In the genomic region with DNA sequence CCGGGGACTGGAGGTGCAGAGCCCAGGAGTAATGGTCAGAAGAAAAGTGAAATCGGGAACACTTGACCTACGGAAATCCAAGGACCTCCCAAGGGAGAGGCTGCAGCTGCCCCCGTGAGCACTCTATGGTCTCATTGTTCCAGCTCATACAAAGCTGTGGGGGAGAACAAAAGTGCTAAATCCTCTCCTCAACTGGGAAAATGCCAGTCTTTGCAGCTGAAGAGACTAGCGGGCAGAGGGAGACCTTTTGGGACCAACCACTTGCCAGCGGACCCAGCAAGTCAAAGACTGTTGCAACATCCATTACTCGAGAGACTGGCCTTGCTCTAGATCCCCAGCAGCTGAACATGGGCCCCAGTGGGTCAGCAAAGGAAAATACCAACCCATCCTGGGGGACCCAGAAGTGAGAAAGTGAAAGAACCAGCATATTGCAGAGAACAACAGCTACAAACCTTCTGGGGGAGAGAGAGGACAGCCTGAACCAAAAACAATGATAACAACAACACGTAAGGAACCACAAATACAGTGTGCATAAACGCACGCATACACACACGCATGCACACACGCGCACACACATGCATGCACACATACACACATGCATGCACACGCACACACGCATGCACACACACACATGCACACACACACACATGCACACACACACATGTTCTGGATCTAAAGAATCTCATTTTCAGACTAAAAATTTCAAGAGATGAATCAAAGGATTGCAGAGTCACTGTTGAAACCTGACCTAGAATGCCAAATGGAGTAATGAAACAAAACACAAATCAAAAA, we compare ENCODE assay signal across 29 cellular contexts. TPM values are rescaled to one million over a fixed set of nuclear protein-coding genes. Genes with fewer than 3 reads are reported as not detected.
A peak's percentile ranks its signal among the peaks of the same experiment; 100 is the strongest.
DNase-seq lines count a peak whose midpoint lies in the region; ATAC-seq, FAIRE-seq and TF ChIP-seq lines count a peak whose summit lies in the region.
"Had no signal": no experiment of that assay in that cellular context is flagged by ENCODE, and none has a peak within 500 bp of the region (broad histone marks: within the 10 kb centered on the region; RNA-seq: fewer than 3 reads in every experiment).

No MANE protein-coding gene starts in this region.

- H4K8ac ChIP-seq in H1 (ENCODE audit: extremely low read depth, insufficient read depth, low read length) (no peak overlapping the region; the same call in 1 of the 2 replicates), neuronal stem cell (ENCODE audit: low read depth, low read length) (no peak overlapping the region)

- H4K20me1 ChIP-seq in HepG2 (ENCODE audit: insufficient read depth, low read length) (no peaks in the 10 kb centered on the region), H1 (replicated peaks in 1 of 2; ENCODE audit: control insufficient read depth in 1 of 2, insufficient read depth in 2 of 2, low read length in 2 of 2) (no peaks in the 10 kb centered on the region)

- H3K27ac ChIP-seq in HepG2 (ENCODE audit: extremely low read length, insufficient read depth, low read length) (no peak overlapping the region), right lobe of liver (no peak overlapping the region), H1 (ENCODE audit: low read depth, low read length) (no peak overlapping the region), neuronal stem cell (replicated peaks; ENCODE audit: low read length) (peak overlapping the region; percentile 18), upper lobe of right lung (no peak overlapping the region)
- H3K27ac ChIP-seq: hepatocyte, psoas muscle, suprapubic skin had no signal

- H3K18ac ChIP-seq in H1 (ENCODE audit: extremely low read depth, low read length), result no peak overlapping the region
- H3K18ac ChIP-seq in neuronal stem cell (ENCODE audit: low read length), result peak overlapping the region; percentile 11

- H3K4ac ChIP-seq in H1 (replicated peaks; ENCODE audit: insufficient read length, low read depth, low read length) (peak overlapping the region; percentile 20), neuronal stem cell (ENCODE audit: low read length) (no peak overlapping the region)

- in situ Hi-C loops in HepG2 (cut with HindIII; ENCODE audit: extremely low pct_ligation_motif_present, low pct_unique_long_range_greater_than_20kb), result no loop called here

- TF ChIP-seq RAD21 in HepG2 (CRISPR knock-in tag; IDR thresholded peaks at IDR 0.05) (no peak), H1 (IDR thresholded peaks at IDR 0.05 in 1 of 2, conservative IDR thresholded peaks at IDR 0.05 in 1 of 2; ENCODE audit: low read depth in 2 of 2, low read length in 2 of 2) (no peak)

- intact Hi-C loops in HepG2 (cut with micrococcal nuclease; ENCODE audit: unreplicated experiment), result no loop called here
- intact Hi-C loops in right lobe of liver (cut with DNase I), result no loop called here
- intact Hi-C loops in upper lobe of right lung (cut with DNase I), result no loop called here

- CTCF ChIA-PET in HepG2 (lab: Yijun Ruan, JAX; ENCODE audit: low intra/inter-chr PET ratio, low total read pairs) (no interaction called here), H1 (lab: Charles Lee; ENCODE audit: partially characterized antibody) (interaction anchor here (1.5 to 2.3 kb wide), 2 partner anchors 9 kb away, joined by 3 to 6 read pairs; no protein-coding TSS in a partner anchor)

- TF ChIP-seq CTCF in HepG2 (CRISPR knock-in tag; IDR thresholded peaks at IDR 0.05) (no peak), right lobe of liver (IDR thresholded peaks at IDR 0.05) (no peak), H1 (IDR thresholded peaks at IDR 0.05; ENCODE audit: control extremely low read depth in 1 of 3, insufficient read depth in 1 of 3, low read depth in 1 of 3, low read length in 3 of 3) (no peak), upper lobe of right lung (IDR thresholded peaks at IDR 0.05) (no peak), BE2C (IDR thresholded peaks at IDR 0.05; ENCODE audit: low read depth, low read length) (no peak), D721Med (IDR thresholded peaks at IDR 0.05; ENCODE audit: insufficient read depth, missing control alignments) (no peak)

- H3K36me3 ChIP-seq in HepG2 (replicated peaks in 1 of 2; ENCODE audit: control insufficient read depth in 1 of 2, insufficient read depth in 2 of 2, low read length in 2 of 2), result no peaks in the 10 kb centered on the region
- H3K36me3 ChIP-seq in right lobe of liver, result no peaks in the 10 kb centered on the region
- H3K36me3 ChIP-seq in H1 (ENCODE audit: control insufficient read depth in 2 of 4, insufficient read depth in 4 of 4, low read length in 3 of 4), result no peaks in the 10 kb centered on the region
- H3K36me3 ChIP-seq in neuronal stem cell (replicated peaks in 1 of 2; ENCODE audit: control insufficient read depth in 2 of 2, insufficient read depth in 2 of 2, low read length in 2 of 2), result no peaks in the 10 kb centered on the region
- H3K36me3 ChIP-seq in upper lobe of right lung, result no peaks in the 10 kb centered on the region
- no peaks in the 10 kb centered on the region for H3K36me3 ChIP-seq in BE2C
- H3K36me3 ChIP-seq: suprapubic skin had no signal

- H2BK5ac ChIP-seq in H1 (ENCODE audit: low read depth, low read length) (no peak overlapping the region), neuronal stem cell (ENCODE audit: low read length) (no peak overlapping the region)

- H3K9ac ChIP-seq in HepG2 (ENCODE audit: insufficient read depth, low read depth, low read length), result no peak overlapping the region
- no peak overlapping the region for H3K9ac ChIP-seq in H1 (replicated peaks in 1 of 4; ENCODE audit: extremely low read depth in 1 of 4, low read depth in 3 of 4, low read length in 3 of 4)
- H3K9ac ChIP-seq in neuronal stem cell (ENCODE audit: low read depth, low read length, poor library complexity), result peak overlapping the region; percentile 71

- H2AFZ ChIP-seq in HepG2 (ENCODE audit: low read length) (no peak overlapping the region), H1 (ENCODE audit: low read length) (no peak overlapping the region), neuronal stem cell (ENCODE audit: low read length) (no peak overlapping the region)
- H2AFZ ChIP-seq: hepatocyte had no signal

- H2BK120ac ChIP-seq in H1 (replicated peaks; ENCODE audit: low read depth, low read length), result no peak overlapping the region
- H2BK120ac ChIP-seq in neuronal stem cell (ENCODE audit: low read depth, low read length), result no peak overlapping the region

- H2AK5ac ChIP-seq in H1 (ENCODE audit: low read depth, low read length) (no peak overlapping the region), neuronal stem cell (ENCODE audit: low read depth, low read length) (no peak overlapping the region)

- peaks cover 6 to 29% of the 10 kb centered on the region in 2 experiments; a peak in 4 of 5 replicates for H3K27me3 ChIP-seq in HepG2 (ENCODE audit: control insufficient read depth in 1 of 2, insufficient read depth in 2 of 2, low read length in 2 of 2)
- H3K27me3 ChIP-seq in right lobe of liver, result no peaks in the 10 kb centered on the region
- H3K27me3 ChIP-seq in H1 (replicated peaks in 1 of 4; ENCODE audit: control insufficient read depth in 3 of 4, extremely low read depth in 1 of 4, insufficient read depth in 3 of 4, low read length in 3 of 4), result no peaks in the 10 kb centered on the region; a peak in 1 of 7 replicates
- H3K27me3 ChIP-seq in neuronal stem cell (ENCODE audit: control insufficient read depth in 3 of 3, insufficient read depth in 3 of 3, low read depth in 1 of 3, low read length in 3 of 3), result peaks cover 0 to 20% (median 0%) of the 10 kb centered on the region in 3 experiments
- H3K27me3 ChIP-seq in upper lobe of right lung, result peaks cover 27% of the 10 kb centered on the region
- H3K27me3 ChIP-seq in BE2C, result peaks cover 59% of the 10 kb centered on the region

- H3K14ac ChIP-seq in H1 (ENCODE audit: insufficient read length) (no peak overlapping the region), neuronal stem cell (ENCODE audit: low read length) (peak overlapping the region; percentile 85)

- H2BK12ac ChIP-seq in H1 (ENCODE audit: low read depth, low read length) (no peak overlapping the region), neuronal stem cell (ENCODE audit: low read length) (no peak overlapping the region)

- DNase-seq in HepG2 (ENCODE audit: low spot score) (no peak), right lobe of liver (no peak), H1 (ENCODE audit: low read depth in 1 of 2, low spot score in 2 of 2) (no peak), neuronal stem cell (ENCODE audit: low spot score) (peak; percentile 18), upper lobe of right lung (no peak), BE2C (no peak), D721Med (ENCODE audit: insufficient read length, low spot score) (no peak)
- DNase-seq: activated CD4-positive, alpha-beta T cell treated with anti-CD3 and anti-CD28 coated beads, Interleukin-2, amount 50 U/mL, for 48 hours; activated naive CD4-positive, alpha-beta T cell; activated naive CD8-positive, alpha-beta T cell treated with anti-CD3 and anti-CD28 coated beads, Interleukin-2, amount 50 U/mL, for 24 hours; activated T-cell treated with anti-CD3 and anti-CD28 coated beads, Interleukin-2, amount 50 U/mL, for 48 hours; CD4-positive, alpha-beta memory T cell; DMS 273 treated with DMSO at 0.1 percent for 48 hours; foreskin melanocyte; HCEC 1CT; Kasumi-1; left colon; NCI-H1417 treated with DMSO at 0.1 percent for 48 hours; NCI-H2029 treated with DMSO at 0.1 percent for 48 hours; NCI-H2227 treated with DMSO at 0.1 percent for 48 hours; NCI-H526; psoas muscle; SHP77; stimulated activated CD4-positive, alpha-beta T cell treated with anti-CD3 and anti-CD28 coated beads, Interleukin-4, amount 100 ng/mL, for 4 hours had no signal

- ATAC-seq in HepG2 (no peak), right lobe of liver (no peak), upper lobe of right lung (no peak), GM21447 (IDR thresholded peaks at IDR 0.05; ENCODE audit: unreplicated experiment) (no peak)
- ATAC-seq: activated CD4-positive, CD25-positive, alpha-beta regulatory T cell treated with anti-CD3 and anti-CD28 coated beads, Interleukin-2, amount 50 U/mL, for 24 hours; activated naive CD8-positive, alpha-beta T cell treated with anti-CD3 and anti-CD28 coated beads, Interleukin-2, amount 50 U/mL, for 24 hours; left colon; Panc1; psoas muscle had no signal

- TF ChIP-seq POLR2A in HepG2 (IDR thresholded peaks at IDR 0.05; ENCODE audit: insufficient read depth in 1 of 2, low read depth in 2 of 2, low read length in 2 of 2) (no peak), right lobe of liver (IDR thresholded peaks at IDR 0.05) (no peak), H1 (IDR thresholded peaks at IDR 0.05; ENCODE audit: control extremely low read depth in 1 of 2, low read depth in 2 of 2, low read length in 2 of 2) (no peak)

- H4K5ac ChIP-seq in H1 (ENCODE audit: insufficient read length, low read depth, low read length), result no peak overlapping the region

- BruUV-seq in HepG2 (replicated peaks; lab: Mats Ljungman, UMichigan), result no TSS peak

- H3K79me2 ChIP-seq in HepG2 (ENCODE audit: insufficient read depth, low read length) (no peaks in the 10 kb centered on the region), H1 (ENCODE audit: control insufficient read depth in 1 of 2, insufficient read depth in 2 of 2, low read length in 2 of 2) (no peaks in the 10 kb centered on the region)
- H3K79me2 ChIP-seq: hepatocyte had no signal

- no peaks in the 10 kb centered on the region for H3K4me1 ChIP-seq in HepG2 (ENCODE audit: insufficient read depth, low read length)
- H3K4me1 ChIP-seq in right lobe of liver, result no peaks in the 10 kb centered on the region
- peaks cover 0 to 6% (median 2%) of the 10 kb centered on the region in 4 experiments; a peak in 3 of 7 replicates for H3K4me1 ChIP-seq in H1 (replicated peaks in 1 of 4; ENCODE audit: control insufficient read depth in 3 of 4, insufficient read depth in 4 of 4, low read length in 3 of 4)
- peaks cover 0 to 8% of the 10 kb centered on the region in 2 donors for H3K4me1 ChIP-seq in neuronal stem cell (ENCODE audit: control insufficient read depth in 2 of 2, insufficient read depth in 1 of 2, low read depth in 1 of 2, low read length in 2 of 2)
- no peaks in the 10 kb centered on the region for H3K4me1 ChIP-seq in upper lobe of right lung
- H3K4me1 ChIP-seq in BE2C, result no peaks in the 10 kb centered on the region
- H3K4me1 ChIP-seq: psoas muscle, suprapubic skin had no signal

- H2BK15ac ChIP-seq in H1 (ENCODE audit: low read length) (0 out of 2 replicates have a peak overlapping the region, but pooled peaks have one; percentile 62), neuronal stem cell (ENCODE audit: low read length) (no peak overlapping the region)

- H3K23me2 ChIP-seq in H1 (ENCODE audit: low read depth, low read length), result no peaks in the 10 kb centered on the region

- H3K23ac ChIP-seq in H1 (ENCODE audit: insufficient read length), result no peak overlapping the region
- no peak overlapping the region for H3K23ac ChIP-seq in neuronal stem cell (ENCODE audit: low read depth, low read length, poor library complexity)

- H3K4me3 ChIP-seq in HepG2 (replicated peaks in 1 of 3; ENCODE audit: insufficient read depth in 1 of 3, low read depth in 2 of 3, low read length in 3 of 3) (no peak overlapping the region), right lobe of liver (no peak overlapping the region), H1 (ENCODE audit: extremely low read depth in 1 of 4, insufficient read depth in 2 of 4, low read depth in 3 of 4, low read length in 4 of 4) (no peak overlapping the region), neuronal stem cell (ENCODE audit: low read length in 2 of 2) (no peak overlapping the region), upper lobe of right lung (no peak overlapping the region), BE2C (ENCODE audit: low read depth, low read length) (no peak overlapping the region)
- H3K4me3 ChIP-seq: hepatocyte, psoas muscle, suprapubic skin had no signal

- no peak overlapping the region for H3K56ac ChIP-seq in H1 (replicated peaks; ENCODE audit: insufficient read length, low read depth, low read length)

- no peak overlapping the region for H3K4me2 ChIP-seq in HepG2 (ENCODE audit: low read depth, low read length)
- no peak overlapping the region for H3K4me2 ChIP-seq in H1 (ENCODE audit: insufficient read depth in 1 of 2, low read depth in 2 of 2, low read length in 2 of 2)
- no peak overlapping the region for H3K4me2 ChIP-seq in neuronal stem cell (ENCODE audit: insufficient read depth, low read length, poor library complexity, severe bottlenecking)
- H3K4me2 ChIP-seq: hepatocyte had no signal

- H3K79me1 ChIP-seq in H1 (ENCODE audit: low read depth, low read length), result no peaks in the 10 kb centered on the region; the same call in 1 of the 2 replicates
- H3K79me1 ChIP-seq in neuronal stem cell (ENCODE audit: low read depth, low read length), result no peaks in the 10 kb centered on the region

- H3K9me3 ChIP-seq in HepG2 (ENCODE audit: low read length) (no peaks in the 10 kb centered on the region), right lobe of liver (no peaks in the 10 kb centered on the region), H1 (ENCODE audit: insufficient read depth in 2 of 2, low read depth in 1 of 2, low read length in 1 of 2) (0 out of 4 replicates have a peak, but pooled peaks cover 0 to 4% of the 10 kb centered on the region in 2 experiments), neuronal stem cell (replicated peaks in 1 of 2; ENCODE audit: control insufficient read depth in 2 of 2, insufficient read depth in 1 of 2, low read depth in 1 of 2, low read length in 2 of 2) (peaks cover 0 to 4% of the 10 kb centered on the region in 2 donors), upper lobe of right lung (no peaks in the 10 kb centered on the region), BE2C (no peaks in the 10 kb centered on the region)
- H3K9me3 ChIP-seq: psoas muscle, suprapubic skin had no signal

- WGBS in HepG2 (ENCODE audit: low lambda C conversion rate), result 41% methylated on average over 15 of the region's 15 CpGs
- 57% methylated on average over 9 of the region's 15 CpGs for WGBS in right lobe of liver (ENCODE audit: insufficient coverage, low coverage, low lambda C conversion rate, missing lambda C conversion rate)
- 84% methylated on average over 15 of the region's 15 CpGs; no CpG with 5 or more reads in 1 of the 2 experiments for WGBS in H1 (ENCODE audit: extremely low coverage in 1 of 2, insufficient coverage in 1 of 2, insufficient read length in 1 of 2, insufficient replicate concordance in 2 of 2, low coverage in 1 of 2, low lambda C conversion rate in 2 of 2, missing lambda C conversion rate in 1 of 2), 2 experiments
- whole genome bisulfite sequencing in neuronal stem cell (ENCODE audit: extremely low coverage in 2 of 2, insufficient read length in 2 of 2, insufficient replicate concordance in 1 of 2), 2 donors, result no CpG with 5 or more reads among the region's 15 CpGs

- POLR2A ChIA-PET in HepG2 (lab: Yijun Ruan, JAX) (no interaction called here), H1 (lab: Charles Lee; ENCODE audit: partially characterized antibody) (no interaction called here)

- H2BK20ac ChIP-seq in H1 (ENCODE audit: low read length), result peak overlapping the region; percentile 52; the same call in 1 of the 2 replicates

- H4K91ac ChIP-seq in H1 (replicated peaks; ENCODE audit: insufficient read length, low read length), result no peak overlapping the region
- no peak overlapping the region for H4K91ac ChIP-seq in neuronal stem cell (ENCODE audit: low read depth, low read length, poor library complexity)

- FAIRE-seq in HepG2 (lab: Jason Lieb, UNC) (no peak), H1 (lab: Jason Lieb, UNC) (no peak), D721Med (lab: Jason Lieb, UNC) (no peak)

- TF ChIP-seq EP300 in HepG2 (IDR thresholded peaks at IDR 0.05; ENCODE audit: low read depth in 2 of 2, low read length in 2 of 2), result no peak
- TF ChIP-seq EP300 in HepG2 (CRISPR knock-in tag; IDR thresholded peaks at IDR 0.05; ENCODE audit: borderline replicate concordance), result no peak
- no peak for TF ChIP-seq EP300 in H1 (IDR thresholded peaks at IDR 0.05; ENCODE audit: borderline replicate concordance in 1 of 2, low read depth in 2 of 2, low read length in 2 of 2)

RNA-seq across cellular contexts. Expression of gene ELMO2, which starts 24.7 kb away (rescaled TPM):
- total RNA-seq in HepG2 (2016; rRNA removed; fragmentation: Illumina TruSeq; extraction: Trizol), result 35.7 and 42.8 TPM in 2 replicates
- total RNA-seq in HepG2 (2016; cell fraction: cytosol; rRNA removed; fragmentation: Illumina TruSeq; extraction: Trizol; ENCODE audit: low read depth), result 13.2 and 13.6 TPM in 2 replicates
- 37.9 and 41.5 TPM in 2 replicates for total RNA-seq in HepG2 (2016; cell fraction: insoluble cytoplasmic fraction; rRNA removed; fragmentation: Illumina TruSeq; extraction: Trizol)
- 26.7 and 30.9 TPM in 2 replicates for total RNA-seq in HepG2 (2016; cell fraction: membrane; rRNA removed; fragmentation: Illumina TruSeq; extraction: Trizol)
- total RNA-seq in HepG2 (2016; cell fraction: nucleus; rRNA removed; fragmentation: Illumina TruSeq; extraction: Trizol), result 40.9 and 42.4 TPM in 2 replicates
- 30.6 and 41.5 TPM in 2 replicates for polyA plus RNA-seq in HepG2 (2011; rRNA removed)
- 30.0 and 34.9 TPM in 2 replicates for polyA plus RNA-seq in HepG2 (2011; cell fraction: cytosol; rRNA removed)
- 50.8 and 59.8 TPM in 2 replicates for polyA plus RNA-seq in HepG2 (2011; cell fraction: nucleus; rRNA removed)
- polyA plus RNA-seq in HepG2 (2012), result 29.1 and 29.9 TPM in 2 replicates
- 3.6 and 4.5 TPM in 2 replicates for polyA plus RNA-seq in HepG2 (2016; cell fraction: cytosol; fragmentation: Illumina TruSeq; extraction: Trizol; ENCODE audit: low read depth)
- 42.7 and 43.4 TPM in 2 replicates for polyA plus RNA-seq in HepG2 (2016; cell fraction: insoluble cytoplasmic fraction; fragmentation: Illumina TruSeq; extraction: Trizol; ENCODE audit: low read depth)
- 9.8 and 11.9 TPM in 2 replicates for polyA plus RNA-seq in HepG2 (2016; cell fraction: membrane; fragmentation: Illumina TruSeq; extraction: Trizol; ENCODE audit: low read depth)
- polyA plus RNA-seq in HepG2 (2016; cell fraction: nucleus; fragmentation: Illumina TruSeq; extraction: Trizol; ENCODE audit: insufficient read depth, low read depth), result 92.2 and 100 TPM in 2 replicates
- polyA minus RNA-seq in HepG2 (2011; rRNA and poly(A)+ RNA removed; ENCODE audit: low replicate concordance), result 68.1 and 91.6 TPM in 2 replicates
- 23.7 and 37.7 TPM in 2 replicates for polyA minus RNA-seq in HepG2 (2011; cell fraction: cytosol; rRNA and poly(A)+ RNA removed)
- polyA minus RNA-seq in HepG2 (2011; cell fraction: nucleus; rRNA and poly(A)+ RNA removed), result 38.2 and 50.8 TPM in 2 replicates
- 10 to 100 TPM; 14.9 to 22.9 (median 17.4) TPM for total RNA-seq in right lobe of liver
- 31.1 and 39.7 TPM in 2 replicates for total RNA-seq in H1 (2021; fragmentation: NEBNext Ultra II Directional; extraction: Animal tissue kit (Norgen Biotek cat#: 25700))
- polyA plus RNA-seq in H1 (2011; rRNA removed), result 34.3 and 35.6 TPM in 2 replicates
- 31.1 TPM for polyA plus RNA-seq in H1 (2011; cell fraction: cytosol; rRNA removed)
- polyA plus RNA-seq in H1 (2011; cell fraction: nucleus; rRNA removed), result 70.5 TPM
- polyA plus RNA-seq in H1 (2012, experiment 1 of 2), result 24.7 to 27.5 TPM (median 25.8 TPM) in 4 replicates
- 12.8 TPM for polyA plus RNA-seq in H1 (2012, experiment 2 of 2)
- 16.7 TPM for polyA plus RNA-seq in H1 (2013, experiment 1 of 2)
- 15.7 TPM for polyA plus RNA-seq in H1 (2013, experiment 2 of 2)
- 62.0 and 68.2 TPM in 2 replicates for polyA minus RNA-seq in H1 (2011; rRNA and poly(A)+ RNA removed)
- polyA minus RNA-seq in H1 (2011; cell fraction: cytosol; rRNA and poly(A)+ RNA removed), result 22.8 TPM
- 38.0 TPM for polyA minus RNA-seq in H1 (2011; cell fraction: nucleus; rRNA and poly(A)+ RNA removed)
- polyA plus RNA-seq in neuronal stem cell (2013, experiment 1 of 2), result 34.2 TPM
- polyA plus RNA-seq in neuronal stem cell (2013, experiment 2 of 2), result 32.1 TPM
- total RNA-seq in upper lobe of right lung, result 57.0 TPM
- polyA plus RNA-seq in BE2C (2012; ENCODE audit: insufficient read depth, insufficient read length, low read depth), result 29.6 TPM

Comparison
In these comparisons a context has a peak if more than half of its experiments do, and no peak if none do; other contexts are left out.
1. Of the 41 proteins assayed by ChIP-seq in both HepG2 and H1: peak only in HepG2: CEBPB; only in H1: none; in both: none; in neither: 40.